ENCODE assay signal across 20 cellular contexts in the genomic region with DNA sequence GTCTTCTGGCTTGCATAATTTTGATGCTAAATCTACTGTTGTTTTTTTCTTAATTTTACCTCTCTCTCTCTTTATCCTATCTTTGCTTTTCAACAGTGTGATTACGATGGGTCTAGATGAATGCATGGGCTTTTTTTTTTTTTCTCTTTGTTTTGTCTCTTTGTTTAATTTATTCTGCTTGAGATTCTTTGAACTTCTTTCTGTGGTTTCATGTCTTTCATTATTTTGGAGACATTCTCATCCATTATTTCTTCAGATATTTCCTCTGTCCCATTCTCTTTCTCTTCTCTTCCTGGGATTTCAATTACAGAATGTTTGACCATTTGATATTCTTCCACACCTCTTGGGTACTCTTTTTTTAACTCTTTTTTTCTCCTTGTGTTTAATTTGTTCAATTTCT. TPM values are rescaled to one million over a fixed set of nuclear protein-coding genes. Genes with fewer than 3 reads are reported as not detected.
DNase-seq lines count a peak whose midpoint lies in the region; ATAC-seq and TF ChIP-seq lines count a peak whose summit lies in the region.
"Had no signal": no experiment of that assay in that cellular context is flagged by ENCODE, and none has a peak within 500 bp of the region (broad histone marks: within the 10 kb centered on the region; RNA-seq: fewer than 3 reads in every experiment).

No MANE protein-coding gene starts in this region.

- no peak overlapping the region for H3K27ac ChIP-seq in HEK293 (ENCODE audit: extremely low read depth, low read depth, low read length)
- H3K27ac ChIP-seq: C4-2B had no signal

- no peak for DNase-seq in activated T-cell treated with anti-CD3 and anti-CD28 coated beads, Interleukin-2, amount 50 U/mL, for 4 hours
- DNase-seq in activated T-cell treated with anti-CD3 and anti-CD28 coated beads, Interleukin-2, amount 50 U/mL, for 1 hour, result no peak
- no peak for DNase-seq in activated CD8-positive, alpha-beta T cell treated with anti-CD3 and anti-CD28 coated beads, Interleukin-2, amount 10 ng/mL, durations not matched to agents 7 days and 5 days
- DNase-seq in natural killer cell treated with Interleukin-12 subunit alpha and Interleukin-12 subunit beta and Interleukin-15 and Interleukin-18, amount 100 ng/mL, for 72 hours (ENCODE audit: low spot score), result no peak
- DNase-seq in stimulated activated CD4-positive, alpha-beta T cell treated with anti-CD3 and anti-CD28 coated beads, Interleukin-15, amount 100 ng/mL, for 24 hours, result no peak
- no peak for DNase-seq in WTC11 (ENCODE audit: low spot score)
- DNase-seq: Caco-2; DMS153; H7; KG1; MG63; NCI-H1105; NCI-H1694; NCI-H526 treated with DMSO at 0.1 percent for 48 hours; NK-92 treated with Interleukin-12 subunit alpha and Interleukin-12 subunit beta, amount 100 ng/mL, for 24 hours; SHP77 had no signal

- H3K4me1 ChIP-seq in HEK293 (ENCODE audit: control insufficient read depth, insufficient read depth, low read length), result no peaks in the 10 kb centered on the region

- H3K36me3 Mint-ChIP-seq in activated T-cell treated with anti-CD3 and anti-CD28 coated beads, Interleukin-2, amount 50 U/mL, for 4 hours (ENCODE audit: insufficient read depth), result peaks cover 6% of the 10 kb centered on the region
- peaks cover 14% of the 10 kb centered on the region for H3K36me3 Mint-ChIP-seq in activated CD8-positive, alpha-beta T cell treated with anti-CD3 and anti-CD28 coated beads, Interleukin-2, amount 10 ng/mL, durations not matched to agents 7 days and 5 days (ENCODE audit: low read depth)
- H3K36me3 Mint-ChIP-seq in natural killer cell treated with Interleukin-12 subunit alpha and Interleukin-12 subunit beta and Interleukin-15 and Interleukin-18, amount 100 ng/mL, for 72 hours, result peaks cover 17% of the 10 kb centered on the region
- H3K36me3 Mint-ChIP-seq in WTC11, result peaks cover 3% of the 10 kb centered on the region; the same call in 1 of the 2 replicates

- POLR2A ChIA-PET in HEK293 (lab: Yijun Ruan, JAX), result no interaction called here
- POLR2A ChIA-PET in activated CD8-positive, alpha-beta T cell treated with anti-CD3 and anti-CD28 coated beads, Interleukin-2, amount 10 ng/mL, durations not matched to agents 7 days and 5 days (lab: Charles Lee), result no interaction called here
- POLR2A ChIA-PET in WTC11 (lab: Charles Lee), result no interaction called here

- TF ChIP-seq CTCF in HEK293 (tag by site-specific recombination; IDR thresholded peaks at IDR 0.05) (no peak), WTC11 (IDR thresholded peaks at IDR 0.05) (no peak)

- no peak for ATAC-seq in activated T-cell treated with anti-CD3 and anti-CD28 coated beads, Interleukin-2, amount 50 U/mL, for 4 hours
- ATAC-seq in activated CD8-positive, alpha-beta T cell treated with anti-CD3 and anti-CD28 coated beads, Interleukin-2, amount 10 ng/mL, durations not matched to agents 7 days and 5 days, result no peak
- ATAC-seq in natural killer cell treated with Interleukin-12 subunit alpha and Interleukin-12 subunit beta and Interleukin-15 and Interleukin-18, amount 100 ng/mL, for 72 hours, result no peak
- ATAC-seq in WTC11, result no peak
- ATAC-seq: HepG2 had no signal

- H3K27ac Mint-ChIP-seq in activated CD8-positive, alpha-beta T cell treated with anti-CD3 and anti-CD28 coated beads, Interleukin-2, amount 10 ng/mL, durations not matched to agents 7 days and 5 days, result peak overlapping the region; percentile 8
- H3K27ac Mint-ChIP-seq in natural killer cell treated with Interleukin-12 subunit alpha and Interleukin-12 subunit beta and Interleukin-15 and Interleukin-18, amount 100 ng/mL, for 72 hours, result peak overlapping the region; percentile 62 to 75
- H3K27ac Mint-ChIP-seq in WTC11, result no peak overlapping the region

- H3K9me3 Mint-ChIP-seq in activated T-cell treated with anti-CD3 and anti-CD28 coated beads, Interleukin-2, amount 50 U/mL, for 4 hours, result peaks cover 14% of the 10 kb centered on the region
- H3K9me3 Mint-ChIP-seq in activated CD8-positive, alpha-beta T cell treated with anti-CD3 and anti-CD28 coated beads, Interleukin-2, amount 10 ng/mL, durations not matched to agents 7 days and 5 days (ENCODE audit: insufficient read depth), result peaks cover 3% of the 10 kb centered on the region
- peaks cover 3% of the 10 kb centered on the region for H3K9me3 Mint-ChIP-seq in natural killer cell treated with Interleukin-12 subunit alpha and Interleukin-12 subunit beta and Interleukin-15 and Interleukin-18, amount 100 ng/mL, for 72 hours
- peaks cover 31% of the 10 kb centered on the region for H3K9me3 Mint-ChIP-seq in WTC11

- H3K27me3 Mint-ChIP-seq in activated T-cell treated with anti-CD3 and anti-CD28 coated beads, Interleukin-2, amount 50 U/mL, for 4 hours (ENCODE audit: low read depth), result no peaks in the 10 kb centered on the region
- H3K27me3 Mint-ChIP-seq in activated CD8-positive, alpha-beta T cell treated with anti-CD3 and anti-CD28 coated beads, Interleukin-2, amount 10 ng/mL, durations not matched to agents 7 days and 5 days (ENCODE audit: low read depth), result no peaks in the 10 kb centered on the region
- no peaks in the 10 kb centered on the region for H3K27me3 Mint-ChIP-seq in natural killer cell treated with Interleukin-12 subunit alpha and Interleukin-12 subunit beta and Interleukin-15 and Interleukin-18, amount 100 ng/mL, for 72 hours
- no peaks in the 10 kb centered on the region; the same call in none of the 2 replicates for H3K27me3 Mint-ChIP-seq in WTC11 (ENCODE audit: low read depth)

- peaks cover 11% of the 10 kb centered on the region for H3K4me1 Mint-ChIP-seq in activated T-cell treated with anti-CD3 and anti-CD28 coated beads, Interleukin-2, amount 50 U/mL, for 4 hours (ENCODE audit: low read depth)
- peaks cover 18% of the 10 kb centered on the region for H3K4me1 Mint-ChIP-seq in activated CD8-positive, alpha-beta T cell treated with anti-CD3 and anti-CD28 coated beads, Interleukin-2, amount 10 ng/mL, durations not matched to agents 7 days and 5 days (ENCODE audit: low read depth)
- H3K4me1 Mint-ChIP-seq in natural killer cell treated with Interleukin-12 subunit alpha and Interleukin-12 subunit beta and Interleukin-15 and Interleukin-18, amount 100 ng/mL, for 72 hours (ENCODE audit: low read depth in 2 of 2), result peaks cover 12 to 14% of the 10 kb centered on the region in 2 donors
- H3K4me1 Mint-ChIP-seq in WTC11, result peaks cover 11% of the 10 kb centered on the region

- H3K36me3 ChIP-seq in HEK293 (ENCODE audit: control insufficient read depth in 2 of 2, insufficient read depth in 1 of 2, low read length in 2 of 2), result no peaks in the 10 kb centered on the region
- H3K36me3 ChIP-seq: MG63 had no signal

- 0 out of 2 replicates have a peak, but pooled peaks cover 2% of the 10 kb centered on the region for H3K9me3 ChIP-seq in HEK293 (ENCODE audit: control insufficient read depth, insufficient read depth, low read depth, low read length)

- H3K4me3 Mint-ChIP-seq in activated T-cell treated with anti-CD3 and anti-CD28 coated beads, Interleukin-2, amount 50 U/mL, for 4 hours, result peak overlapping the region; percentile 2
- H3K4me3 Mint-ChIP-seq in activated CD8-positive, alpha-beta T cell treated with anti-CD3 and anti-CD28 coated beads, Interleukin-2, amount 10 ng/mL, durations not matched to agents 7 days and 5 days, result peak overlapping the region; percentile 49
- H3K4me3 Mint-ChIP-seq in natural killer cell treated with Interleukin-12 subunit alpha and Interleukin-12 subunit beta and Interleukin-15 and Interleukin-18, amount 100 ng/mL, for 72 hours, result peak overlapping the region; percentile 69
- no peak overlapping the region for H3K4me3 Mint-ChIP-seq in WTC11

- CTCF ChIA-PET in HEK293 (lab: Yijun Ruan, JAX) (interaction anchor here (3.1 kb wide), 1 partner anchor 21 kb away, joined by 16 read pairs; no protein-coding TSS in a partner anchor), WTC11 (lab: Charles Lee) (no interaction called here)
- CTCF ChIA-PET in activated CD8-positive, alpha-beta T cell treated with anti-CD3 and anti-CD28 coated beads, Interleukin-2, amount 10 ng/mL, durations not matched to agents 7 days and 5 days (lab: Charles Lee), result interaction anchor here (1.5 kb wide), 1 partner anchor 95 kb away, joined by 3 read pairs; no protein-coding TSS in a partner anchor

- no peak overlapping the region for H3K4me3 ChIP-seq in HEK293 (ENCODE audit: low read depth, low read length)
- H3K4me3 ChIP-seq: MG63 had no signal

TF ChIP-seq in HEK293, 187 proteins besides CTCF, POLR2A, EP300 and RAD21:
- TF ChIP-seq HOXA7 (CRISPR knock-in tag; IDR thresholded peaks at IDR 0.05; ENCODE audit: borderline replicate concordance) (no peak), ZNF558 (tag by site-specific recombination; IDR thresholded peaks at IDR 0.05) (peak; percentile 94; the same call in 1 of the 2 replicates), FEZF1 (tag by site-specific recombination; IDR thresholded peaks at IDR 0.05) (no peak), ZNF792 (tag by site-specific recombination; IDR thresholded peaks at IDR 0.05) (no peak), ZNF133 (tag by site-specific recombination; IDR thresholded peaks at IDR 0.05) (no peak)
TF ChIP-seq in HEK293: peak in this region for 1.

TF ChIP-seq in WTC11, 78 proteins besides CTCF, POLR2A, EP300 and RAD21 (continues in another document):
- TF ChIP-seq, protein P1, sequence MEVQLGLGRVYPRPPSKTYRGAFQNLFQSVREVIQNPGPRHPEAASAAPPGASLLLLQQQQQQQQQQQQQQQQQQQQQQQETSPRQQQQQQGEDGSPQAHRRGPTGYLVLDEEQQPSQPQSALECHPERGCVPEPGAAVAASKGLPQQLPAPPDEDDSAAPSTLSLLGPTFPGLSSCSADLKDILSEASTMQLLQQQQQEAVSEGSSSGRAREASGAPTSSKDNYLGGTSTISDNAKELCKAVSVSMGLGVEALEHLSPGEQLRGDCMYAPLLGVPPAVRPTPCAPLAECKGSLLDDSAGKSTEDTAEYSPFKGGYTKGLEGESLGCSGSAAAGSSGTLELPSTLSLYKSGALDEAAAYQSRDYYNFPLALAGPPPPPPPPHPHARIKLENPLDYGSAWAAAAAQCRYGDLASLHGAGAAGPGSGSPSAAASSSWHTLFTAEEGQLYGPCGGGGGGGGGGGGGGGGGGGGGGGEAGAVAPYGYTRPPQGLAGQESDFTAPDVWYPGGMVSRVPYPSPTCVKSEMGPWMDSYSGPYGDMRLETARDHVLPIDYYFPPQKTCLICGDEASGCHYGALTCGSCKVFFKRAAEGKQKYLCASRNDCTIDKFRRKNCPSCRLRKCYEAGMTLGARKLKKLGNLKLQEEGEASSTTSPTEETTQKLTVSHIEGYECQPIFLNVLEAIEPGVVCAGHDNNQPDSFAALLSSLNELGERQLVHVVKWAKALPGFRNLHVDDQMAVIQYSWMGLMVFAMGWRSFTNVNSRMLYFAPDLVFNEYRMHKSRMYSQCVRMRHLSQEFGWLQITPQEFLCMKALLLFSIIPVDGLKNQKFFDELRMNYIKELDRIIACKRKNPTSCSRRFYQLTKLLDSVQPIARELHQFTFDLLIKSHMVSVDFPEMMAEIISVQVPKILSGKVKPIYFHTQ (CRISPR knock-in tag; IDR thresholded peaks at IDR 0.05), result no peak

RNA-seq across cellular contexts. Expression of a gene that starts 52.3 kb away (rescaled TPM):
- not detected for total RNA-seq in activated T-cell treated with anti-CD3 and anti-CD28 coated beads, Interleukin-2, amount 50 U/mL, for 4 hours
- total RNA-seq in activated CD8-positive, alpha-beta T cell treated with anti-CD3 and anti-CD28 coated beads, Interleukin-2, amount 10 ng/mL, durations not matched to agents 7 days and 5 days, result not detected
- total RNA-seq in natural killer cell treated with Interleukin-12 subunit alpha and Interleukin-12 subunit beta and Interleukin-15 and Interleukin-18, amount 100 ng/mL, for 72 hours, result not detected
- not detected in 3 replicates for total RNA-seq in WTC11 (2021)
- total RNA-seq: Caco-2, H7, HepG2, OCI-LY7 had no signal
